In genomic region chr12:93442411-93443340, GRCh38 we compare ENCODE assay signal across 8 cellular contexts. TPM values are rescaled to one million over a fixed set of nuclear protein-coding genes. Genes with fewer than 3 reads are reported as not detected.
DNase-seq lines count a peak whose midpoint lies in the region; ATAC-seq and TF ChIP-seq lines count a peak whose summit lies in the region.

No MANE protein-coding gene starts in this region.

- intact Hi-C loops in Panc1 (cut with micrococcal nuclease; ENCODE audit: unreplicated experiment): no loop called here

- POLR2A ChIA-PET in Panc1 (lab: Charles Lee): no interaction called here

- H3K27me3 ChIP-seq in Panc1 (ENCODE audit: control insufficient read depth, insufficient read depth, low read length): no peaks in the 10 kb centered on the region
- no peaks in the 10 kb centered on the region for H3K27me3 ChIP-seq in neuron (ENCODE audit: insufficient read depth, low read length)

- no peaks in the 10 kb centered on the region for H3K9me3 ChIP-seq in ES-I3 (ENCODE audit: control insufficient read depth, insufficient read depth, low read length)
- no peaks in the 10 kb centered on the region for H3K9me3 ChIP-seq in Panc1 (ENCODE audit: control insufficient read depth, insufficient read depth, low read depth, low read length)
- H3K9me3 ChIP-seq in neuron (ENCODE audit: low read length): no peaks in the 10 kb centered on the region

- H3K27ac ChIP-seq in Panc1 (ENCODE audit: low read length): peak overlapping the region; percentile 96

- TF ChIP-seq CTCF in Panc1 (IDR thresholded peaks at IDR 0.05) (no peak), epithelial cell of esophagus (IDR thresholded peaks at IDR 0.05; ENCODE audit: insufficient read depth, low read depth, low read length, missing control alignments) (peak; percentile 4)

- H3K4me3 ChIP-seq in Panc1 (ENCODE audit: low read depth in 2 of 2, low read length in 2 of 2) (peak overlapping the region; percentile 77 to 85), epithelial cell of esophagus (ENCODE audit: low read length) (peak overlapping the region; percentile 87), neuron (ENCODE audit: low read length) (peak overlapping the region; percentile 57)

- peak overlapping the region; percentile 73 for H2AFZ ChIP-seq in neuron (ENCODE audit: low read depth, low read length)

- H3K9ac ChIP-seq in ES-I3 (ENCODE audit: low read depth, low read length): peak overlapping the region; percentile 96

- H3K36me3 ChIP-seq in ES-I3 (ENCODE audit: insufficient read depth, low read length) (no peaks in the 10 kb centered on the region), Panc1 (ENCODE audit: control insufficient read depth, insufficient read depth, low read length) (no peaks in the 10 kb centered on the region; the same call in 1 of the 2 replicates), neuron (ENCODE audit: insufficient read depth, low read length) (no peaks in the 10 kb centered on the region)

- in situ Hi-C loops in Panc1 (cut with HindIII; ENCODE audit: low pct_unique_long_range_greater_than_20kb, low sequenced_read_pairs): no loop called here

- CTCF ChIA-PET in Panc1 (lab: Charles Lee): interaction anchor here (0.5 kb wide), 1 partner anchor 24 kb away, joined by 4 read pairs; no protein-coding TSS in a partner anchor

- peak; percentile 23 for ATAC-seq in Panc1
- ATAC-seq in HG03108 (IDR thresholded peaks at IDR 0.05; ENCODE audit: unreplicated experiment): no peak
- ATAC-seq in HG02763 (IDR thresholded peaks at IDR 0.05; ENCODE audit: unreplicated experiment): no peak
- no peak for ATAC-seq in HG03039 (IDR thresholded peaks at IDR 0.05; ENCODE audit: unreplicated experiment)

- DNase-seq in Panc1 (ENCODE audit: low read depth, low spot score): no peak
- DNase-seq in epithelial cell of esophagus (ENCODE audit: low read depth): peak; percentile 55
- no peak for DNase-seq in NCI-H226

- H3K4me1 ChIP-seq in ES-I3 (ENCODE audit: insufficient read depth, low read length) (peaks cover 8% of the 10 kb centered on the region; the same call in 1 of the 2 replicates), Panc1 (ENCODE audit: control insufficient read depth, insufficient read depth, low read length) (peaks cover 31% of the 10 kb centered on the region), neuron (ENCODE audit: insufficient read depth, low read length) (peaks cover 24% of the 10 kb centered on the region)

- TSS peak; percentile 89 for BruUV-seq in Panc1 (replicated peaks; lab: Mats Ljungman, UMichigan)

RNA-seq across cellular contexts. Expression of gene UBE2N, which starts 0.9 kb away (rescaled TPM):
- 150 TPM for total RNA-seq in Panc1 (2021; ENCODE audit: unreplicated experiment)
- polyA plus RNA-seq in Panc1 (2012; ENCODE audit: insufficient read length): 110 TPM

RNA-seq across cellular contexts. Expression of gene MRPL42, which starts 24.6 kb away (rescaled TPM):
- total RNA-seq in Panc1 (2021; ENCODE audit: unreplicated experiment): 92.4 TPM
- polyA plus RNA-seq in Panc1 (2012; ENCODE audit: insufficient read length): 33.0 TPM
